8 cellular contexts compared by ENCODE assay signal in the genomic region with DNA sequence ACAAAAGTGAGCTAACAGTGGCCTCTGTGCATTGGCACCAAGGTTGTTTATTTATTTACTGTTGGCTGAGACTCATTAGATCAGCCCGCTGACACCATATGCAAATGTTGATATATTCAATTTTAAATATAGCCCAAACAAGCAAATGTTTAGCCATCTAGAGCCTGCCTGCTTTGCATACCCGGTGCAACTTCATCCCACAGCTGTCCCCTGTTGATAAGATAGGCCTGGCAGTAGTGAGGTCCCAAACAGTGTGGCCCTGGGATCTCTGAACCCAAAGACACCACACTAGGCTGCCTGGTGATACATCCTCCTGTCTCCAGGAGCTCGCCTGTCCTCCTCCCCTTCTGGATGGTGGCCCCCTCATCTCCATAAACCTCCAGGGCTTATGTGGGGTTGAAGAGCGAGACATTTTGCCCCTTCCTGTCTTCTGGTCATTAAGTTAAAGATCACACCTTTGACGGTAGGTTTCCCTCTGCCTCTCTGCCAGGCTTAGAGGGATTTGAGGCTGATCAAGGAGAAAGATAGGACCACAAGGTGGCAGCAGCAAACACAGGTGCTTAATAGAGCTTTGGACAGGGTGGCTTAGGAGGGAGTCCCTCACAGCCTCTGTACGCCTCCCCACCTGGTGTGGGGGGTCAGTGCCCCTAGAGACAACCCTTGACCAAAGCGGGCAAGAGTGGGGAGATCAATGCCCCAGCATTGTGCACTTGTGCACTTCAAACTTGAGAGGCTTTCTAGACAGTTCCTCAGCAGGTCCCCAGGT. TPM values are rescaled to one million over a fixed set of nuclear protein-coding genes. Genes with fewer than 3 reads are reported as not detected.
DNase-seq lines count a peak whose midpoint lies in the region; ATAC-seq and TF ChIP-seq lines count a peak whose summit lies in the region.

No MANE protein-coding gene starts in this region.

- H3K27ac Mint-ChIP-seq in activated naive CD4-positive, alpha-beta T cell treated with anti-CD3 and anti-CD28 coated beads, Interleukin-2, amount 50 U/mL, for 72 hours = no peak overlapping the region

- H3K36me3 ChIP-seq in liver (ENCODE audit: control insufficient read depth in 4 of 4, insufficient read depth in 3 of 4, low read depth in 1 of 4, low read length in 3 of 4) = no peaks in the 10 kb centered on the region

- peak; percentile 56 for TF ChIP-seq CTCF in liver (IDR thresholded peaks at IDR 0.05; ENCODE audit: low read depth, low read length, missing input control)

- DNase-seq in EH (ENCODE audit: low read depth) = peak; percentile 26
- DNase-seq in NCI-H2196 treated with DMSO at 0.1 percent for 48 hours (lab: John Stamatoyannopoulos, UW; ENCODE audit: unreplicated experiment) = peak; percentile 6
- DNase-seq in activated naive CD4-positive, alpha-beta T cell treated with anti-CD3 and anti-CD28 coated beads, Interleukin-2, amount 50 U/mL, for 72 hours (ENCODE audit: low spot score in 2 of 2) = peak in 1 of 2 donors; percentile 33
- DNase-seq in hypothalamus (lab: John Stamatoyannopoulos, UW) = no peak

- peaks cover 0 to 2% (median 0%) of the 10 kb centered on the region in 4 donors for H3K9me3 ChIP-seq in liver (ENCODE audit: control insufficient read depth in 4 of 4, low read length in 3 of 4)

- no peak overlapping the region for H3K4me3 ChIP-seq in liver (ENCODE audit: low read depth in 1 of 3, low read length in 3 of 3)

- 43% methylated on average over 7 of the region's 7 CpGs for WGBS in liver

- H3K27ac ChIP-seq in liver (ENCODE audit: low read depth in 1 of 2, low read length in 2 of 2) = no peak overlapping the region

- H3K36me3 Mint-ChIP-seq in activated naive CD4-positive, alpha-beta T cell treated with anti-CD3 and anti-CD28 coated beads, Interleukin-2, amount 50 U/mL, for 72 hours = peaks cover 8 to 12% of the 10 kb centered on the region in 2 donors

- peaks cover 0 to 6% (median 0%) of the 10 kb centered on the region in 4 donors for H3K4me1 ChIP-seq in liver (ENCODE audit: control insufficient read depth in 4 of 4, insufficient read depth in 4 of 4, low read length in 3 of 4)

- peaks cover 7 to 8% of the 10 kb centered on the region in 2 donors for H3K9me3 Mint-ChIP-seq in activated naive CD4-positive, alpha-beta T cell treated with anti-CD3 and anti-CD28 coated beads, Interleukin-2, amount 50 U/mL, for 72 hours

- no peak overlapping the region for H3K9ac ChIP-seq in liver (ENCODE audit: low read depth in 1 of 2, low read length in 2 of 2)

- TF ChIP-seq RAD21 in liver (IDR thresholded peaks at IDR 0.05) = peak; percentile 80 to 87

- no peaks in the 10 kb centered on the region for H3K27me3 ChIP-seq in liver (ENCODE audit: control insufficient read depth in 4 of 4, insufficient read depth in 4 of 4, low read length in 3 of 4)

- ATAC-seq in GM21390 (IDR thresholded peaks at IDR 0.05; ENCODE audit: unreplicated experiment) (peak; percentile 63), GM21447 (IDR thresholded peaks at IDR 0.05; ENCODE audit: unreplicated experiment) (no peak), HG02610 (IDR thresholded peaks at IDR 0.05; ENCODE audit: unreplicated experiment) (no peak)
- peak; percentile 63 to 76 for ATAC-seq in activated naive CD4-positive, alpha-beta T cell treated with anti-CD3 and anti-CD28 coated beads, Interleukin-2, amount 50 U/mL, for 72 hours

TF ChIP-seq in liver, 16 proteins besides CTCF, POLR2A, EP300 and RAD21:
- TF ChIP-seq HNF4A (conservative IDR thresholded peaks at IDR 0.05) (no peak), GABPA (IDR thresholded peaks at IDR 0.05 in 1 of 2, conservative IDR thresholded peaks at IDR 0.05 in 1 of 2) (no peak), EGR1 (IDR thresholded peaks at IDR 0.05; ENCODE audit: low read depth in 2 of 2) (no peak), YY1 (IDR thresholded peaks at IDR 0.05) (no peak), RXRA (IDR thresholded peaks at IDR 0.05) (no peak), SP1 (IDR thresholded peaks at IDR 0.05) (no peak), FOXA1 (IDR thresholded peaks at IDR 0.05) (no peak), NR2F2 (IDR thresholded peaks at IDR 0.05) (no peak), MAX (IDR thresholded peaks at IDR 0.05) (no peak), REST (IDR thresholded peaks at IDR 0.05) (no peak)
- TF ChIP-seq, protein P1, sequence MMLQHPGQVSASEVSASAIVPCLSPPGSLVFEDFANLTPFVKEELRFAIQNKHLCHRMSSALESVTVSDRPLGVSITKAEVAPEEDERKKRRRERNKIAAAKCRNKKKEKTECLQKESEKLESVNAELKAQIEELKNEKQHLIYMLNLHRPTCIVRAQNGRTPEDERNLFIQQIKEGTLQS (IDR thresholded peaks at IDR 0.05) = no peak

RNA-seq across cellular contexts. Expression of gene MYO5B, which starts 23.7 kb away (rescaled TPM):
- under 1 TPM; 0.27 to 0.41 TPM for total RNA-seq in activated naive CD4-positive, alpha-beta T cell treated with anti-CD3 and anti-CD28 coated beads, Interleukin-2, amount 50 U/mL, for 72 hours
- 10 to 100 TPM in 1 of 2 donors, 1 to 10 TPM in 1; 5.4 to 23.4 TPM for total RNA-seq in liver
- 10 to 100 TPM; 10.3 to 12.4 TPM for polyA plus RNA-seq in liver

RNA-seq across cellular contexts. Expression of gene CFAP53, which starts 47.7 kb away (rescaled TPM):
- total RNA-seq in activated naive CD4-positive, alpha-beta T cell treated with anti-CD3 and anti-CD28 coated beads, Interleukin-2, amount 50 U/mL, for 72 hours = 1 to 10 TPM in 1 of 2 donors, under 1 TPM in 1; 0.82 to 2.2 TPM
- total RNA-seq in liver = under 1 TPM; 0.08 to 0.09 TPM
- polyA plus RNA-seq in liver = under 1 TPM; 0.05 to 0.14 TPM

Comparison
In these comparisons a context has a peak if more than half of its experiments do, and no peak if none do; other contexts are left out.
1. DNase-seq: peak in EH (single experiment) and NCI-H2196 treated with DMSO at 0.1 percent for 48 hours (single experiment); none in hypothalamus (0 of 51).
2. ATAC-seq: peak in GM21390 (single experiment) and activated naive CD4-positive, alpha-beta T cell treated with anti-CD3 and anti-CD28 coated beads, Interleukin-2, amount 50 U/mL, for 72 hours (2 of 2); none in GM21447 (single experiment) and HG02610 (single experiment).
3. RNA of gene MYO5B, which starts 23.7 kb away (total RNA-seq): 5.4 to 23.4 TPM in liver; 0.27 to 0.41 TPM in activated naive CD4-positive, alpha-beta T cell treated with anti-CD3 and anti-CD28 coated beads, Interleukin-2, amount 50 U/mL, for 72 hours; every median in the first group is over 4 times any median in the second.